In the genomic region with DNA sequence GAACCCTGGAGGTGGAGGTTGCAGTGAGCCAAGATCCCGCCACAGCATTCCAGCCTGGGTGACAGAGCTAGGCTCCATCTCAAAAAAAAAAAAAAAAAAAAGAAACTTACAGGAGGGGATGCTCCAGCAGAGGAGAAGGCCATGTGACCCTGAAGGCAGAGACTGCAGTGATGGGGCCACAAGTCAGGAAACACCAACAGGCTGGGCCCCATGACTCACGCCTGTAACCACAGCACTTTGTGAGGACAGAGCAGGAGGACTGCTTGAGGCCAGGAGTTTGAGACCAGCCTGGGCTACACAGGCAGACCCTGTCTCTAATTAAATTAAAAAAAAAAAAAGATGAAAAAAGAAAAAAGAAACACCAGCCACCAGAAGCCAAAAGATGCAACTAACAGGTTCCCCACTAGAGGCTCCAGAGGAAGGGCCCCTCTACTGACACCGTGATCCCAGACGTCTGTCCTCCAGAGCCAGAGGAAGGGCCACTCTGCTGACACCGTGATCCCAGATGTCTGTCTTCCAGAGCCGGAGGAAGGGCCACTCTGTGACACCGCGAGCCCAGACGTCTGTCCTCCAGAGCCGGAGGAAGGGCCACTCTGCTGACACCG, we compare ENCODE assay signal across 9 cellular contexts. TPM values are rescaled to one million over a fixed set of nuclear protein-coding genes. Genes with fewer than 3 reads are reported as not detected.
A peak's percentile ranks its signal among the peaks of the same experiment; 100 is the strongest.
DNase-seq lines count a peak whose midpoint lies in the region; ATAC-seq, FAIRE-seq and TF ChIP-seq lines count a peak whose summit lies in the region.
"Had no signal": no experiment of that assay in that cellular context is flagged by ENCODE, and none has a peak within 500 bp of the region (broad histone marks: within the 10 kb centered on the region; RNA-seq: fewer than 3 reads in every experiment).

No MANE protein-coding gene starts in this region.

- no peak for TF ChIP-seq EP300 in HepG2 (IDR thresholded peaks at IDR 0.05; ENCODE audit: low read depth in 2 of 2, low read length in 2 of 2)
- TF ChIP-seq EP300 in HepG2 (CRISPR knock-in tag; IDR thresholded peaks at IDR 0.05; ENCODE audit: borderline replicate concordance) = no peak

- WGBS in HepG2 (ENCODE audit: low lambda C conversion rate) = 13% methylated on average over 5 of the region's 11 CpGs

- H2AFZ ChIP-seq in OCI-LY1 (ENCODE audit: low read length) = no peak overlapping the region
- H2AFZ ChIP-seq in HepG2 (ENCODE audit: low read length) = no peak overlapping the region

- no peaks in the 10 kb centered on the region for H3K36me3 ChIP-seq in OCI-LY1 (ENCODE audit: insufficient read depth, low read length)
- no peaks in the 10 kb centered on the region for H3K36me3 ChIP-seq in HepG2 (replicated peaks in 1 of 2; ENCODE audit: control insufficient read depth in 1 of 2, insufficient read depth in 2 of 2, low read length in 2 of 2)
- no peaks in the 10 kb centered on the region for H3K36me3 ChIP-seq in tibial artery

- in situ Hi-C loops in HepG2 (cut with HindIII; ENCODE audit: extremely low pct_ligation_motif_present, low pct_unique_long_range_greater_than_20kb) = no loop called here

- DNase-seq in HepG2 (ENCODE audit: low spot score) = peak; percentile 17
- DNase-seq in left colon = no peak
- no peak for DNase-seq in tibial artery
- no peak for DNase-seq in activated CD4-positive, CD25-positive, alpha-beta regulatory T cell treated with anti-CD3 and anti-CD28 coated beads, Interleukin-2, amount 50 U/mL, for 72 hours
- DNase-seq: NCI-H446 had no signal

- no peak overlapping the region for H3K4me2 ChIP-seq in OCI-LY1 (ENCODE audit: low read length)
- no peak overlapping the region for H3K4me2 ChIP-seq in HepG2 (ENCODE audit: low read depth, low read length)

- intact Hi-C loops in HepG2 (cut with micrococcal nuclease; ENCODE audit: unreplicated experiment) (no loop called here), left colon (cut with DNase I, micrococcal nuclease) (no loop called here), tibial artery (cut with DNase I; ENCODE audit: low total_unique reads) (no loop called here)

- H3K9ac ChIP-seq in OCI-LY1 (ENCODE audit: low read length) (no peak overlapping the region), HepG2 (ENCODE audit: insufficient read depth, low read depth, low read length) (no peak overlapping the region)

- peak; percentile 47 for ATAC-seq in GM21825 (IDR thresholded peaks at IDR 0.05; ENCODE audit: unreplicated experiment)
- peak; percentile 82 for ATAC-seq in HepG2
- no peak for ATAC-seq in left colon
- no peak for ATAC-seq in HG02973 (IDR thresholded peaks at IDR 0.05; ENCODE audit: unreplicated experiment)

- FAIRE-seq in HepG2 (lab: Jason Lieb, UNC) = peak; percentile 28

- no peaks in the 10 kb centered on the region for H3K79me2 ChIP-seq in OCI-LY1 (ENCODE audit: insufficient read depth, low read length)
- H3K79me2 ChIP-seq in HepG2 (ENCODE audit: insufficient read depth, low read length) = no peaks in the 10 kb centered on the region

- BruUV-seq in HepG2 (replicated peaks; lab: Mats Ljungman, UMichigan) = no TSS peak

- H3K27ac ChIP-seq in OCI-LY1 (ENCODE audit: low read depth, low read length, poor library complexity, severe bottlenecking) (no peak overlapping the region), HepG2 (ENCODE audit: extremely low read length, insufficient read depth, low read length) (no peak overlapping the region), tibial artery (no peak overlapping the region)

- H3K4me1 ChIP-seq in OCI-LY1 (ENCODE audit: insufficient read depth, low read length, severe bottlenecking) (peaks cover 10% of the 10 kb centered on the region), HepG2 (ENCODE audit: insufficient read depth, low read length) (no peaks in the 10 kb centered on the region), tibial artery (no peaks in the 10 kb centered on the region)

- H4K20me1 ChIP-seq in OCI-LY1 (ENCODE audit: insufficient read depth, low read length) (no peaks in the 10 kb centered on the region), HepG2 (ENCODE audit: insufficient read depth, low read length) (no peaks in the 10 kb centered on the region)

- POLR2A ChIA-PET in HepG2 (lab: Yijun Ruan, JAX) = no interaction called here

- CTCF ChIA-PET in HepG2 (lab: Yijun Ruan, JAX; ENCODE audit: low intra/inter-chr PET ratio, low total read pairs) = no interaction called here

- no peak overlapping the region for H3K4me3 ChIP-seq in OCI-LY1 (ENCODE audit: low read depth, low read length, poor library complexity, severe bottlenecking)
- no peak overlapping the region for H3K4me3 ChIP-seq in HepG2 (replicated peaks in 1 of 3; ENCODE audit: insufficient read depth in 1 of 3, low read depth in 2 of 3, low read length in 3 of 3)
- H3K4me3 ChIP-seq in tibial artery = no peak overlapping the region

- no peak for TF ChIP-seq POLR2A in HepG2 (IDR thresholded peaks at IDR 0.05; ENCODE audit: insufficient read depth in 1 of 2, low read depth in 2 of 2, low read length in 2 of 2)

- H3K9me2 ChIP-seq in OCI-LY1 (ENCODE audit: low read depth, low read length) = no peaks in the 10 kb centered on the region

- H3F3A ChIP-seq in OCI-LY1 (ENCODE audit: insufficient read depth, low read length) = no peaks in the 10 kb centered on the region

- H3K9me3 ChIP-seq in OCI-LY1 (ENCODE audit: low read length) (no peaks in the 10 kb centered on the region), HepG2 (ENCODE audit: low read length) (no peaks in the 10 kb centered on the region), tibial artery (no peaks in the 10 kb centered on the region)

- TF ChIP-seq CTCF in GM12873 (IDR thresholded peaks at IDR 0.05; ENCODE audit: insufficient read depth, low read depth, low read length, missing control alignments) = peak; percentile 57
- TF ChIP-seq CTCF in OCI-LY1 (IDR thresholded peaks at IDR 0.05; ENCODE audit: low read length) = peak; percentile 14; the same call in 1 of the 2 replicates
- peak; percentile 43 for TF ChIP-seq CTCF in HepG2 (CRISPR knock-in tag; IDR thresholded peaks at IDR 0.05)
- TF ChIP-seq CTCF in tibial artery (IDR thresholded peaks at IDR 0.05) = no peak

- no peak for TF ChIP-seq RAD21 in HepG2 (CRISPR knock-in tag; IDR thresholded peaks at IDR 0.05)

- H3K27me3 ChIP-seq in OCI-LY1 (ENCODE audit: insufficient read depth, low read length) (no peaks in the 10 kb centered on the region), HepG2 (ENCODE audit: control insufficient read depth in 1 of 2, insufficient read depth in 2 of 2, low read length in 2 of 2) (peaks cover 0 to 19% of the 10 kb centered on the region in 2 experiments; a peak in 1 of 5 replicates), tibial artery (no peaks in the 10 kb centered on the region)

TF ChIP-seq in HepG2, 621 proteins besides CTCF, POLR2A, EP300 and RAD21 (continues in another document):
- TF ChIP-seq ISX (CRISPR knock-in tag; conservative IDR thresholded peaks at IDR 0.05) = no peak
- TF ChIP-seq ZMAT3 (CRISPR knock-in tag; conservative IDR thresholded peaks at IDR 0.05) = no peak

RNA-seq across cellular contexts. Expression of a gene that starts 9.1 kb away (rescaled TPM):
- total RNA-seq in HepG2 (2016; rRNA removed; fragmentation: Illumina TruSeq; extraction: Trizol) (0.09 TPM in 1 of 2 replicates, not detected in the other), left colon (not detected)
- not detected in 2 replicates for total RNA-seq in HepG2 (2016; cell fraction: cytosol; rRNA removed; fragmentation: Illumina TruSeq; extraction: Trizol; ENCODE audit: low read depth)
- not detected in 2 replicates for total RNA-seq in HepG2 (2016; cell fraction: insoluble cytoplasmic fraction; rRNA removed; fragmentation: Illumina TruSeq; extraction: Trizol)
- total RNA-seq in HepG2 (2016; cell fraction: membrane; rRNA removed; fragmentation: Illumina TruSeq; extraction: Trizol) = not detected in 2 replicates
- not detected in 2 replicates for total RNA-seq in HepG2 (2016; cell fraction: nucleus; rRNA removed; fragmentation: Illumina TruSeq; extraction: Trizol)
- polyA plus RNA-seq in HepG2 (2011; rRNA removed) = 0.17 and 0.24 TPM in 2 replicates
- polyA plus RNA-seq in HepG2 (2011; cell fraction: cytosol; rRNA removed) = 0.12 and 0.24 TPM in 2 replicates
- 0.10 TPM in 1 of 2 replicates, not detected in the other for polyA plus RNA-seq in HepG2 (2011; cell fraction: nucleus; rRNA removed)
- polyA plus RNA-seq in HepG2 (2012) = 0.20 and 0.48 TPM in 2 replicates
- 0.06 TPM in 1 of 2 replicates, not detected in the other for polyA plus RNA-seq in HepG2 (2016; cell fraction: cytosol; fragmentation: Illumina TruSeq; extraction: Trizol; ENCODE audit: low read depth)
- 0.11 TPM in 1 of 2 replicates, not detected in the other for polyA plus RNA-seq in HepG2 (2016; cell fraction: insoluble cytoplasmic fraction; fragmentation: Illumina TruSeq; extraction: Trizol; ENCODE audit: low read depth)
- polyA plus RNA-seq in HepG2 (2016; cell fraction: membrane; fragmentation: Illumina TruSeq; extraction: Trizol; ENCODE audit: low read depth) = 0.06 and 0.15 TPM in 2 replicates
- not detected in 2 replicates for polyA plus RNA-seq in HepG2 (2016; cell fraction: nucleus; fragmentation: Illumina TruSeq; extraction: Trizol; ENCODE audit: insufficient read depth, low read depth)
- 0.04 and 0.07 TPM in 2 replicates for polyA minus RNA-seq in HepG2 (2011; rRNA and poly(A)+ RNA removed; ENCODE audit: low replicate concordance)
- not detected in 2 replicates for polyA minus RNA-seq in HepG2 (2011; cell fraction: cytosol; rRNA and poly(A)+ RNA removed)
- polyA minus RNA-seq in HepG2 (2011; cell fraction: nucleus; rRNA and poly(A)+ RNA removed) = 0.12 TPM in 1 of 2 replicates, not detected in the other

RNA-seq across cellular contexts. Expression of a gene that starts 20.4 kb away (rescaled TPM):
- total RNA-seq in HepG2 (2016; rRNA removed; fragmentation: Illumina TruSeq; extraction: Trizol) = 8.2 and 17.3 TPM in 2 replicates
- 21.9 and 22.2 TPM in 2 replicates for total RNA-seq in HepG2 (2016; cell fraction: cytosol; rRNA removed; fragmentation: Illumina TruSeq; extraction: Trizol; ENCODE audit: low read depth)
- total RNA-seq in HepG2 (2016; cell fraction: insoluble cytoplasmic fraction; rRNA removed; fragmentation: Illumina TruSeq; extraction: Trizol) = 8.5 and 19.3 TPM in 2 replicates
- total RNA-seq in HepG2 (2016; cell fraction: membrane; rRNA removed; fragmentation: Illumina TruSeq; extraction: Trizol) = 11.6 and 11.8 TPM in 2 replicates
- total RNA-seq in HepG2 (2016; cell fraction: nucleus; rRNA removed; fragmentation: Illumina TruSeq; extraction: Trizol) = 26.9 and 28.3 TPM in 2 replicates
- 22.7 and 25.8 TPM in 2 replicates for polyA plus RNA-seq in HepG2 (2011; rRNA removed)
- 15.4 and 23.5 TPM in 2 replicates for polyA plus RNA-seq in HepG2 (2011; cell fraction: cytosol; rRNA removed)
- polyA plus RNA-seq in HepG2 (2011; cell fraction: nucleus; rRNA removed) = 21.1 and 23.8 TPM in 2 replicates
- 13.2 and 17.3 TPM in 2 replicates for polyA plus RNA-seq in HepG2 (2012)
- polyA plus RNA-seq in HepG2 (2016; cell fraction: cytosol; fragmentation: Illumina TruSeq; extraction: Trizol; ENCODE audit: low read depth) = 2.0 and 2.3 TPM in 2 replicates
- polyA plus RNA-seq in HepG2 (2016; cell fraction: insoluble cytoplasmic fraction; fragmentation: Illumina TruSeq; extraction: Trizol; ENCODE audit: low read depth) = 6.8 and 7.6 TPM in 2 replicates
- polyA plus RNA-seq in HepG2 (2016; cell fraction: membrane; fragmentation: Illumina TruSeq; extraction: Trizol; ENCODE audit: low read depth) = 3.5 and 4.1 TPM in 2 replicates
- polyA plus RNA-seq in HepG2 (2016; cell fraction: nucleus; fragmentation: Illumina TruSeq; extraction: Trizol; ENCODE audit: insufficient read depth, low read depth) = 28.4 and 32.6 TPM in 2 replicates
- 47.4 and 97.4 TPM in 2 replicates for polyA minus RNA-seq in HepG2 (2011; rRNA and poly(A)+ RNA removed; ENCODE audit: low replicate concordance)
- polyA minus RNA-seq in HepG2 (2011; cell fraction: cytosol; rRNA and poly(A)+ RNA removed) = 23.1 and 28.7 TPM in 2 replicates
- polyA minus RNA-seq in HepG2 (2011; cell fraction: nucleus; rRNA and poly(A)+ RNA removed) = 45.4 and 58.3 TPM in 2 replicates
- 10 to 100 TPM; 14.4 to 16.0 TPM for total RNA-seq in left colon

Comparison
In these comparisons a context has a peak if more than half of its experiments do, and no peak if none do; other contexts are left out.
1. CTCF ChIP-seq: peak in GM12873 (single experiment), OCI-LY1 (single experiment) and HepG2 (single experiment); none in tibial artery (0 of 2).
2. ATAC-seq: peak in GM21825 (single experiment) and HepG2 (single experiment); none in left colon (single experiment) and HG02973 (single experiment).